18 cellular contexts compared by ENCODE assay signal in the genomic region with DNA sequence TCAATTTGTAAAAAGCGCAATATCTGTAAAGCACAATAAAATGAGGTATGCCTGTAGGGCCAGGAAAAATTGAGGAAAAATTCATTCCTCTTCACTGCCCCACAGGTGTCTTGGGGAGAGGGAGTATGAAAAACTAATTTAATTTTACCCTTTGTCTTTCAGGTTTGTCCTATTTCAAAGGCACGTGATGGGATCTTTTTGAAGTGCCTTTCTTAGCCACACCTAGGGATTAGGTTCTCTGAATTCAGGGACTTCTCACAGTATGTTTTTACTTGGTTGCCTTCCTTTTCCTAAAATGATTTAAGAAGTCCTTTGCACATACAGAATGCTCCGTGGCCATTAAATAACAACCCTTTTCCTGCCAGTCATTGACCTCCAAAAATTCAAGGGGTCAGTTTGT.
DNase-seq lines count a peak whose midpoint lies in the region; ATAC-seq, FAIRE-seq and TF ChIP-seq lines count a peak whose summit lies in the region.
"Had no signal": no experiment of that assay in that cellular context is flagged by ENCODE, and none has a peak within 500 bp of the region (broad histone marks: within the 10 kb centered on the region; RNA-seq: fewer than 3 reads in every experiment).

No MANE protein-coding gene starts in this region.

- H3K79me2 ChIP-seq in neural progenitor cell (ENCODE audit: low read depth), result peaks cover 99% of the 10 kb centered on the region

- H3K9me3 ChIP-seq in HUES48 (ENCODE audit: control insufficient read depth, insufficient read depth, low read length) (no peaks in the 10 kb centered on the region), neural progenitor cell (ENCODE audit: low read depth) (no peaks in the 10 kb centered on the region)
- H3K9me3 ChIP-seq: vagina had no signal

- DNase-seq in activated T-cell treated with anti-CD3 and anti-CD28 coated beads, Interleukin-2, amount 50 U/mL, for 24 hours, result no peak
- no peak for DNase-seq in activated T-cell treated with anti-CD3 and anti-CD28 coated beads, Interleukin-2, amount 50 U/mL, for 1 hour
- DNase-seq in activated T-helper 1 cell treated with anti-CD3 and anti-CD28 coated beads, Interleukin-12 subunit alpha, Interleukin-12 subunit beta, Interleukin-2, Interleukin-4 antibody, amounts not matched to agents 30 ng/mL and 10 ng/mL and 1 ng/mL, durations not matched to agents 14 hours and 24 hours and 36 hours (ENCODE audit: low spot score), result no peak
- DNase-seq in neural progenitor cell (ENCODE audit: low spot score), result no peak
- DNase-seq in H54 (ENCODE audit: insufficient read length, low spot score), result no peak
- DNase-seq in NCI-H2171 (lab: John Stamatoyannopoulos, UW), result no peak
- DNase-seq: ACHN; activated CD4-positive, alpha-beta T cell treated with anti-CD3 and anti-CD28 coated beads, Interleukin-2, amount 10 ng/mL, durations not matched to agents 7 days and 5 days; KG1; left colon; NCI-H2081 treated with DMSO at 0.1 percent for 48 hours; sigmoid colon; SK-N-SH; stimulated activated CD4-positive, alpha-beta T cell treated with anti-CD3 and anti-CD28 coated beads, Interleukin-1b, Interleukin-23, amount 100 ng/mL, for 48 hours had no signal

- no peak overlapping the region for H3K4me3 Mint-ChIP-seq in activated T-cell treated with anti-CD3 and anti-CD28 coated beads, Interleukin-2, amount 50 U/mL, for 24 hours
- H3K4me3 Mint-ChIP-seq in activated T-helper 1 cell treated with anti-CD3 and anti-CD28 coated beads, Interleukin-12 subunit alpha, Interleukin-12 subunit beta, Interleukin-2, Interleukin-4 antibody, amounts not matched to agents 30 ng/mL and 10 ng/mL and 1 ng/mL, durations not matched to agents 14 hours and 24 hours and 36 hours, result no peak overlapping the region
- no peak overlapping the region for H3K4me3 Mint-ChIP-seq in neural progenitor cell
- H3K4me3 Mint-ChIP-seq: activated CD4-positive, alpha-beta T cell treated with anti-CD3 and anti-CD28 coated beads, Interleukin-2, amount 10 ng/mL, durations not matched to agents 7 days and 5 days had no signal

- no peaks in the 10 kb centered on the region for H3K9me3 Mint-ChIP-seq in activated T-cell treated with anti-CD3 and anti-CD28 coated beads, Interleukin-2, amount 50 U/mL, for 24 hours
- H3K9me3 Mint-ChIP-seq in activated T-helper 1 cell treated with anti-CD3 and anti-CD28 coated beads, Interleukin-12 subunit alpha, Interleukin-12 subunit beta, Interleukin-2, Interleukin-4 antibody, amounts not matched to agents 30 ng/mL and 10 ng/mL and 1 ng/mL, durations not matched to agents 14 hours and 24 hours and 36 hours, result peaks cover 3% of the 10 kb centered on the region
- peaks cover 19% of the 10 kb centered on the region for H3K9me3 Mint-ChIP-seq in neural progenitor cell

- TF ChIP-seq POLR2A in H54 (IDR thresholded peaks at IDR 0.05; ENCODE audit: low read depth, low read length), result no peak

- no peak for ATAC-seq in HG03571 (IDR thresholded peaks at IDR 0.05; ENCODE audit: unreplicated experiment)
- ATAC-seq: left colon had no signal

- H3F3A ChIP-seq in neural progenitor cell (ENCODE audit: low read depth), result peaks cover 23% of the 10 kb centered on the region

- no peak overlapping the region for H3K4me3 ChIP-seq in HUES48 (ENCODE audit: low read depth, low read length)
- no peak overlapping the region for H3K4me3 ChIP-seq in neural progenitor cell
- H3K4me3 ChIP-seq: ascending aorta, sigmoid colon, vagina had no signal

- H3K27ac Mint-ChIP-seq in activated T-cell treated with anti-CD3 and anti-CD28 coated beads, Interleukin-2, amount 50 U/mL, for 24 hours, result peak overlapping the region; percentile 69
- peak overlapping the region; percentile 15 for H3K27ac Mint-ChIP-seq in activated T-helper 1 cell treated with anti-CD3 and anti-CD28 coated beads, Interleukin-12 subunit alpha, Interleukin-12 subunit beta, Interleukin-2, Interleukin-4 antibody, amounts not matched to agents 30 ng/mL and 10 ng/mL and 1 ng/mL, durations not matched to agents 14 hours and 24 hours and 36 hours
- H3K27ac Mint-ChIP-seq in neural progenitor cell, result no peak overlapping the region
- H3K27ac Mint-ChIP-seq: activated CD4-positive, alpha-beta T cell treated with anti-CD3 and anti-CD28 coated beads, Interleukin-2, amount 10 ng/mL, durations not matched to agents 7 days and 5 days had no signal

- intact Hi-C loops in activated T-helper 1 cell treated with anti-CD3 and anti-CD28 coated beads, Interleukin-12 subunit alpha, Interleukin-12 subunit beta, Interleukin-2, Interleukin-4 antibody, amounts not matched to agents 30 ng/mL and 10 ng/mL and 1 ng/mL, durations not matched to agents 14 hours and 24 hours and 36 hours (cut with micrococcal nuclease), result no loop called here

- H3K27me3 ChIP-seq in HUES48 (ENCODE audit: control insufficient read depth, insufficient read depth, low read length) (no peaks in the 10 kb centered on the region), neural progenitor cell (no peaks in the 10 kb centered on the region)
- H3K27me3 ChIP-seq: ascending aorta, sigmoid colon, vagina had no signal

- no peaks in the 10 kb centered on the region for H3K27me3 Mint-ChIP-seq in activated T-cell treated with anti-CD3 and anti-CD28 coated beads, Interleukin-2, amount 50 U/mL, for 24 hours
- no peaks in the 10 kb centered on the region for H3K27me3 Mint-ChIP-seq in activated T-helper 1 cell treated with anti-CD3 and anti-CD28 coated beads, Interleukin-12 subunit alpha, Interleukin-12 subunit beta, Interleukin-2, Interleukin-4 antibody, amounts not matched to agents 30 ng/mL and 10 ng/mL and 1 ng/mL, durations not matched to agents 14 hours and 24 hours and 36 hours (ENCODE audit: insufficient read depth)
- H3K27me3 Mint-ChIP-seq in neural progenitor cell (ENCODE audit: insufficient read depth, low read depth), result peaks cover 2% of the 10 kb centered on the region
- H3K27me3 Mint-ChIP-seq: activated CD4-positive, alpha-beta T cell treated with anti-CD3 and anti-CD28 coated beads, Interleukin-2, amount 10 ng/mL, durations not matched to agents 7 days and 5 days had no signal

- H2AFZ ChIP-seq in neural progenitor cell (replicated peaks), result no peak overlapping the region

- H3K36me3 ChIP-seq in HUES48 (ENCODE audit: control insufficient read depth, insufficient read depth, low read length), result no peaks in the 10 kb centered on the region
- H3K36me3 ChIP-seq in neural progenitor cell, result no peaks in the 10 kb centered on the region
- H3K36me3 ChIP-seq: vagina had no signal

- H3K27ac ChIP-seq in HUES48 (ENCODE audit: low read depth, low read length) (peak overlapping the region; percentile 74), neural progenitor cell (no peak overlapping the region)
- H3K27ac ChIP-seq: ascending aorta, vagina had no signal

- H3K4me1 Mint-ChIP-seq in activated T-cell treated with anti-CD3 and anti-CD28 coated beads, Interleukin-2, amount 50 U/mL, for 24 hours (ENCODE audit: low read depth), result peaks cover 76% of the 10 kb centered on the region
- H3K4me1 Mint-ChIP-seq in activated T-helper 1 cell treated with anti-CD3 and anti-CD28 coated beads, Interleukin-12 subunit alpha, Interleukin-12 subunit beta, Interleukin-2, Interleukin-4 antibody, amounts not matched to agents 30 ng/mL and 10 ng/mL and 1 ng/mL, durations not matched to agents 14 hours and 24 hours and 36 hours (ENCODE audit: low read depth), result peaks cover 64% of the 10 kb centered on the region
- peaks cover 36% of the 10 kb centered on the region for H3K4me1 Mint-ChIP-seq in neural progenitor cell

- H4K20me1 ChIP-seq in neural progenitor cell (ENCODE audit: low read depth), result peaks cover 61% of the 10 kb centered on the region

- FAIRE-seq in H54 (lab: Jason Lieb, UNC), result no peak

- peak overlapping the region; percentile 8 for H3K4me2 ChIP-seq in neural progenitor cell
- H3K4me2 ChIP-seq: SK-N-SH had no signal

- H3K9ac ChIP-seq in HUES48 (ENCODE audit: low read depth, low read length) (no peak overlapping the region), neural progenitor cell (no peak overlapping the region)
- H3K9ac ChIP-seq: SK-N-SH had no signal

- peaks cover 73% of the 10 kb centered on the region for H3K36me3 Mint-ChIP-seq in activated T-cell treated with anti-CD3 and anti-CD28 coated beads, Interleukin-2, amount 50 U/mL, for 24 hours (ENCODE audit: low read depth)
- H3K36me3 Mint-ChIP-seq in activated T-helper 1 cell treated with anti-CD3 and anti-CD28 coated beads, Interleukin-12 subunit alpha, Interleukin-12 subunit beta, Interleukin-2, Interleukin-4 antibody, amounts not matched to agents 30 ng/mL and 10 ng/mL and 1 ng/mL, durations not matched to agents 14 hours and 24 hours and 36 hours (ENCODE audit: low read depth), result peaks cover 30% of the 10 kb centered on the region
- peaks cover 18% of the 10 kb centered on the region for H3K36me3 Mint-ChIP-seq in neural progenitor cell

- no peak for TF ChIP-seq CTCF in neural progenitor cell (IDR thresholded peaks at IDR 0.05)

- peaks cover 44% of the 10 kb centered on the region for H3K4me1 ChIP-seq in HUES48 (ENCODE audit: control insufficient read depth, insufficient read depth, low read length)
- H3K4me1 ChIP-seq in neural progenitor cell, result peaks cover 28% of the 10 kb centered on the region
